ENCODE assay signal across 24 cellular contexts in the genomic region with DNA sequence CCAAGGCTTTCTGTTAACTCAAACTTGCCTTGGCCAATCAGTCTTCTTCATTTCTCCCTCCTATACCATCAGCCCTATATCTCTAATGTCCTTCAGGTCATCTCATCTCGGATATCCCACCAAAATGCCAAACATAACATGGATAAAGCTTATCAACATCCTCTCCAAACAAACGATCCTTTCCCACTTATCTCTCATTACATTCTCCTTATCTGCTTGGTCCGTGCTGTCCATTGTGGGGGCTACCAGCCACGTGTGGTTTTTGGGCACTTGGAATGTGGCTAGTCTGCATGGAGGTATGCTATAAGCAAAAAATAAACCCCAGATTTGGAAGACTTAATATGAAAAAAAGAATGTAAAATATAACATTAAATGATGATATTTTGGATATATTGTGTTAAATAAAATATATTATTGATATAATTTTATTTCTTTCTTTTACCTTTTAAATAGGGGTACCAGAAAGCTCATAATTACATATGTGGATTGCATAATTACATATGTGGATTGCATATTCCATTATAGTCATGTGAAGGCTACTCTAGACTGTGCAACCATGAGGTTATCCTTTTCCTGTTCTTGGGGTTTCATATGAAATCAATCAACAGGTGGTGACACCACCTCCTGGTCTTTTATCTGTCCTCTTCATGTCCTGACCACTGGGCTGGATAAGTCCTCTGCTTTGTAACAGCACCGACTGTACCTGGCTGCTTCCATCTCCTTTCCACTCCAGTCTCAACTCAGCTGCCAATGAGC.
DNase-seq lines count a peak whose midpoint lies in the region; ATAC-seq and TF ChIP-seq lines count a peak whose summit lies in the region.
"Had no signal": no experiment of that assay in that cellular context is flagged by ENCODE, and none has a peak within 500 bp of the region (broad histone marks: within the 10 kb centered on the region; RNA-seq: fewer than 3 reads in every experiment).

No MANE protein-coding gene starts in this region.

- H3K4me3 Mint-ChIP-seq in activated B cell treated with CpG ODN at 0.5 μM for 24 hours, result peak overlapping the region; percentile 16
- no peak overlapping the region for H3K4me3 Mint-ChIP-seq in activated CD4-positive, alpha-beta T cell treated with anti-CD3 and anti-CD28 coated beads for 36 hours
- H3K4me3 Mint-ChIP-seq: stimulated activated naive CD8-positive, alpha-beta T cell treated with anti-CD3 and anti-CD28 coated beads, Interleukin-15, Interleukin-2, amounts not matched to agents 100 ng/mL and 50 ng/mL, for 24 hours; T-cell had no signal

- POLR2A ChIA-PET in activated B cell treated with CpG ODN at 0.5 μM for 24 hours (lab: Charles Lee), result no interaction called here
- POLR2A ChIA-PET in activated CD4-positive, alpha-beta T cell treated with anti-CD3 and anti-CD28 coated beads for 36 hours (lab: Charles Lee), result interaction anchor here (0.7 kb wide), 1 partner anchor 23 kb away, joined by 3 read pairs; no protein-coding TSS in a partner anchor

- DNase-seq in activated B cell treated with CpG ODN at 0.5 μM for 24 hours (no peak), heart right ventricle (no peak), NCI-H748 treated with DMSO at 0.1 percent for 48 hours (lab: John Stamatoyannopoulos, UW) (no peak), GOT3 (lab: John Stamatoyannopoulos, UW) (no peak)
- DNase-seq in activated CD4-positive, alpha-beta T cell treated with anti-CD3 and anti-CD28 coated beads for 36 hours, result no peak
- DNase-seq: activated gamma-delta T cell; activated T-cell treated with anti-CD3 and anti-CD28 coated beads for 4 hours; cortex of kidney; GDM1; left lung; NCI-H1417; NCI-H2171 treated with DMSO at 0.1 percent for 48 hours; NCI-H82; PC-3; SHP77; stimulated activated CD4-positive, alpha-beta T cell treated with anti-CD3 and anti-CD28 coated beads, Interleukin-1b, Interleukin-23, amount 100 ng/mL, for 48 hours; T-cell had no signal

- CTCF ChIA-PET in activated B cell treated with CpG ODN at 0.5 μM for 24 hours (lab: Charles Lee), result no interaction called here
- CTCF ChIA-PET in activated CD4-positive, alpha-beta T cell treated with anti-CD3 and anti-CD28 coated beads for 36 hours (lab: Charles Lee), result no interaction called here

- H3K4me1 Mint-ChIP-seq in activated B cell treated with CpG ODN at 0.5 μM for 24 hours, result peaks cover 46% of the 10 kb centered on the region
- no peaks in the 10 kb centered on the region for H3K4me1 Mint-ChIP-seq in activated CD4-positive, alpha-beta T cell treated with anti-CD3 and anti-CD28 coated beads for 36 hours

- no peaks in the 10 kb centered on the region for H3K9me3 Mint-ChIP-seq in activated B cell treated with CpG ODN at 0.5 μM for 24 hours
- H3K9me3 Mint-ChIP-seq in activated CD4-positive, alpha-beta T cell treated with anti-CD3 and anti-CD28 coated beads for 36 hours (ENCODE audit: low read depth), result peaks cover 2% of the 10 kb centered on the region

- H3K27ac Mint-ChIP-seq in activated B cell treated with CpG ODN at 0.5 μM for 24 hours, result peak overlapping the region; percentile 63
- H3K27ac Mint-ChIP-seq in activated CD4-positive, alpha-beta T cell treated with anti-CD3 and anti-CD28 coated beads for 36 hours, result no peak overlapping the region
- H3K27ac Mint-ChIP-seq: stimulated activated naive CD8-positive, alpha-beta T cell treated with anti-CD3 and anti-CD28 coated beads, Interleukin-15, Interleukin-2, amounts not matched to agents 100 ng/mL and 50 ng/mL, for 24 hours; T-cell had no signal

- ATAC-seq in GM18909 (IDR thresholded peaks at IDR 0.05; ENCODE audit: poor library complexity, unreplicated experiment) (peak; percentile 14), HG03108 (IDR thresholded peaks at IDR 0.05; ENCODE audit: unreplicated experiment) (peak; percentile 32), activated B cell treated with CpG ODN at 0.5 μM for 24 hours (ENCODE audit: low read depth) (no peak), heart right ventricle (no peak)
- ATAC-seq in activated CD4-positive, alpha-beta T cell treated with anti-CD3 and anti-CD28 coated beads for 36 hours, result no peak
- ATAC-seq: left lung, PC-3, T-cell had no signal

- H3K9ac ChIP-seq in BLaER1, result no peak overlapping the region

- H3K4me3 ChIP-seq in BLaER1 (no peak overlapping the region), heart right ventricle (no peak overlapping the region)
- H3K4me3 ChIP-seq: breast epithelium, left lung, prostate gland, tibial nerve had no signal

- H4K20me1 ChIP-seq in BLaER1, result no peaks in the 10 kb centered on the region

- H3K27me3 Mint-ChIP-seq in activated B cell treated with CpG ODN at 0.5 μM for 24 hours, result no peaks in the 10 kb centered on the region
- no peaks in the 10 kb centered on the region for H3K27me3 Mint-ChIP-seq in activated CD4-positive, alpha-beta T cell treated with anti-CD3 and anti-CD28 coated beads for 36 hours
- H3K27me3 Mint-ChIP-seq: stimulated activated naive CD8-positive, alpha-beta T cell treated with anti-CD3 and anti-CD28 coated beads, Interleukin-15, Interleukin-2, amounts not matched to agents 100 ng/mL and 50 ng/mL, for 24 hours; T-cell had no signal

- no peaks in the 10 kb centered on the region for H3K36me3 ChIP-seq in BLaER1
- H3K36me3 ChIP-seq in heart right ventricle, result no peaks in the 10 kb centered on the region
- H3K36me3 ChIP-seq: breast epithelium, left lung, prostate gland, tibial nerve had no signal

- H3K27me3 ChIP-seq in BLaER1 (no peaks in the 10 kb centered on the region), heart right ventricle (no peaks in the 10 kb centered on the region)
- H3K27me3 ChIP-seq: breast epithelium, left lung, tibial nerve had no signal

- TF ChIP-seq CTCF in activated B cell treated with CpG ODN at 0.5 μM for 24 hours (IDR thresholded peaks at IDR 0.05) (no peak), heart right ventricle (IDR thresholded peaks at IDR 0.05) (no peak)

- H3K27ac ChIP-seq in BLaER1 (no peak overlapping the region; the same call in 1 of the 2 replicates), heart right ventricle (no peak overlapping the region)
- H3K27ac ChIP-seq: breast epithelium, left lung, prostate gland, tibial nerve had no signal

- H3K36me3 Mint-ChIP-seq in activated B cell treated with CpG ODN at 0.5 μM for 24 hours (ENCODE audit: low read depth), result peaks cover 22% of the 10 kb centered on the region
- no peaks in the 10 kb centered on the region for H3K36me3 Mint-ChIP-seq in activated CD4-positive, alpha-beta T cell treated with anti-CD3 and anti-CD28 coated beads for 36 hours (ENCODE audit: low read depth)

- intact Hi-C loops in activated B cell treated with CpG ODN at 0.5 μM for 24 hours (cut with micrococcal nuclease), result no loop called here
- intact Hi-C loops in heart right ventricle (cut with DNase I), result no loop called here
- intact Hi-C loops in activated CD4-positive, alpha-beta T cell treated with anti-CD3 and anti-CD28 coated beads for 36 hours (cut with DNase I, micrococcal nuclease), result no loop called here

- H3K4me1 ChIP-seq in BLaER1, result peaks cover 30% of the 10 kb centered on the region
- no peaks in the 10 kb centered on the region for H3K4me1 ChIP-seq in heart right ventricle
- H3K4me1 ChIP-seq: breast epithelium, prostate gland had no signal

- H3K9me3 ChIP-seq in BLaER1 (peaks cover 19% of the 10 kb centered on the region), heart right ventricle (peaks cover 0 to 8% (median 0%) of the 10 kb centered on the region in 11 donors)
- H3K9me3 ChIP-seq: breast epithelium, prostate gland, tibial nerve had no signal

- H3K4me2 ChIP-seq in BLaER1, result peak overlapping the region; percentile 46

- 33 to 38% methylated on average over 5 of the region's 5 CpGs for WGBS in heart right ventricle, 2 donors

Comparison
In these comparisons a context has a peak if more than half of its experiments do, and no peak if none do; other contexts are left out.
1. ATAC-seq: peak in GM18909 (single experiment) and HG03108 (single experiment); none in activated B cell treated with CpG ODN at 0.5 μM for 24 hours (single experiment), heart right ventricle (0 of 8) and activated CD4-positive, alpha-beta T cell treated with anti-CD3 and anti-CD28 coated beads for 36 hours (single experiment).